9 cellular contexts compared by ENCODE assay signal in the genomic region with DNA sequence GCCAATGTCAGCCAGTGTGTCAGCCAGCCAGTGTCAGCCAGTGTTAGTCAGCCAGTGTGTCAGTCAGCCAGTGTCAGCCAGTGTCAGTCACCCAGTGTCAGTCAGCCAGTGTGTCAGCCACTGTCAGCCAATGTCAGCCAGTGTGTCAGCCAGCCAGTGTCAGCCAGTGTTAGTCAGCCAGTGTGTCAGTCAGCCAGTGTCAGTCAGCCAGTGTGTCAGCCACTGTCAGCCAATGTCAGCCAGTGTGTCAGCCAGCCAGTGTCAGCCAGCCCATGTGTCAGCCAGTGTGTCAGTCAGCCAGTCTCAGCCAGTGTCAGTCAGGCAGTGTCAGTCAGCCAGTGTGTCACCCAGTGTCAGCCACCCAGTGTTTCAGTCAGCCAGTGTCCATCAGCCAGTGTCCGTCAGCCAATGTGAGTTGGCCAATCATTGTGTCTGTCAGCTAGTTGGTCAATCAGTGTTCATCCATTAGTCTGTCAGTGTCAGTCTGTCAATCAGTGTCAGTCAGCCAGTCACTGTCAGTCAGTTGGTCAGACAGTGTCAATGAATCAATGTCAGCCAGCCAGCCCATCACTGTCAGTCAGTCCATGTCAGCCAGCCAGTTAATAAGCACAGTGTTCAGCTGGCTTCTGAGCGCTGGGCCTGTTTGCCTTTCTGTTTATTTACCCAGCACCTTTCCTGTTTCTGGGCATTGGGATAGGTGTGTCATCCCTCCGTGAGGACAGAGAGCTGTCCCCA. TPM values are rescaled to one million over a fixed set of nuclear protein-coding genes. Genes with fewer than 3 reads are reported as not detected.
DNase-seq lines count a peak whose midpoint lies in the region; ATAC-seq, FAIRE-seq and TF ChIP-seq lines count a peak whose summit lies in the region.
"Not testable (repeated sequence)": the region's sequence is repeated elsewhere in the genome, so short reads cannot be mapped to it uniquely, and the experiment has no call there.
"Had no signal": no experiment of that assay in that cellular context is flagged by ENCODE, and none has a peak within 500 bp of the region (broad histone marks: within the 10 kb centered on the region; RNA-seq: fewer than 3 reads in every experiment).

No MANE protein-coding gene starts in this region.

- H3K27ac Mint-ChIP-seq in activated CD8-positive, alpha-beta memory T cell treated with anti-CD3 and anti-CD28 coated beads, Interleukin-2, amount 10 ng/mL, durations not matched to agents 7 days and 5 days = not testable (repeated sequence)
- H3K27ac Mint-ChIP-seq in nephron = peak overlapping the region in 2 of 3 experiments; percentile 14 to 55

- not testable (repeated sequence) for H3K36me3 Mint-ChIP-seq in activated CD8-positive, alpha-beta memory T cell treated with anti-CD3 and anti-CD28 coated beads, Interleukin-2, amount 10 ng/mL, durations not matched to agents 7 days and 5 days; nephron (ENCODE audit: low read depth)

- POLR2A ChIA-PET in GM12878 (lab: Charles Lee) = not testable (repeated sequence)

- RAD21 ChIA-PET in GM12878 (lab: Charles Lee; ENCODE audit: unreplicated experiment) = interaction anchor here (0.9 to 1.9 kb wide), 4 partner anchors 11 to 73 kb away, joined by 3 to 6 read pairs (median 4); no protein-coding TSS in a partner anchor

- not testable (repeated sequence) for H3K9me3 Mint-ChIP-seq in activated CD8-positive, alpha-beta memory T cell treated with anti-CD3 and anti-CD28 coated beads, Interleukin-2, amount 10 ng/mL, durations not matched to agents 7 days and 5 days (ENCODE audit: low read depth); nephron

- TF ChIP-seq RAD21 in GM12878 (IDR thresholded peaks at IDR 0.05; ENCODE audit: insufficient read depth, low read depth, low read length) = not testable (repeated sequence)

- in situ Hi-C loops in GM12878 (cut with MboI) = loop anchor here (25.0 kb wide), 1 partner anchor 682 kb away; no protein-coding TSS in a partner anchor

- H3K9me3 ChIP-seq in SJCRH30 (replicated peaks); GM12878 (replicated peaks; ENCODE audit: control insufficient read depth, insufficient read depth, low read length): not testable (repeated sequence)

- intact Hi-C loops in GM12878 (cut with micrococcal nuclease; ENCODE audit: unreplicated experiment); left colon (cut with DNase I, micrococcal nuclease): not testable (repeated sequence)

- not testable (repeated sequence) for TF ChIP-seq CTCF in GM12878 (IDR thresholded peaks at IDR 0.05 in 2 of 3, conservative IDR thresholded peaks at IDR 0.05 in 1 of 3; ENCODE audit: control insufficient read depth in 2 of 3, extremely low read depth in 1 of 3, insufficient read depth in 1 of 3, low read depth in 3 of 3, low read length in 3 of 3); nephron (IDR thresholded peaks at IDR 0.05; ENCODE audit: unreplicated experiment in 3 of 3)

- not testable (repeated sequence) for H3K4me2 ChIP-seq in GM12878 (ENCODE audit: control insufficient read depth, insufficient read depth)

- not testable (repeated sequence) for H3K27me3 ChIP-seq in SJCRH30; GM12878 (replicated peaks in 1 of 2; ENCODE audit: control insufficient read depth in 2 of 2, insufficient read depth in 2 of 2, low read length in 1 of 2)

- peak; percentile 35 for FAIRE-seq in GM12878 (lab: Jason Lieb, UNC)

- H3K4me3 Mint-ChIP-seq in activated CD8-positive, alpha-beta memory T cell treated with anti-CD3 and anti-CD28 coated beads, Interleukin-2, amount 10 ng/mL, durations not matched to agents 7 days and 5 days = not testable (repeated sequence)
- peak overlapping the region in 1 of 3 experiments; percentile 30 for H3K4me3 Mint-ChIP-seq in nephron

- not testable (repeated sequence) for H3K36me3 ChIP-seq in SJCRH30; GM12878 (ENCODE audit: control insufficient read depth in 2 of 2, insufficient read depth in 2 of 2, low read length in 1 of 2)

- H2AFZ ChIP-seq in GM12878 (ENCODE audit: control insufficient read depth, low read depth, low read length) = not testable (repeated sequence)

- SMC1A ChIA-PET in GM12878 (lab: Charles Lee; ENCODE audit: uncharacterized antibody, unreplicated experiment) = interaction anchor here (1.2 to 2.6 kb wide), 4 partner anchors 11 to 74 kb away, joined by 3 to 13 read pairs (median 3); no protein-coding TSS in a partner anchor

- peaks cover 19% of the 10 kb centered on the region for H3K4me1 ChIP-seq in SJCRH30
- H3K4me1 ChIP-seq in GM12878 (ENCODE audit: control insufficient read depth, insufficient read depth, low read length) = not testable (repeated sequence)

- not testable (repeated sequence) for BruUV-seq in GM12878 (replicated peaks; lab: Mats Ljungman, UMichigan)

- TF ChIP-seq EP300 in GM12878 (IDR thresholded peaks at IDR 0.05; ENCODE audit: borderline replicate concordance in 1 of 2, control insufficient read depth in 1 of 2, low read depth in 2 of 2, low read length in 2 of 2) = not testable (repeated sequence)

- H3K79me2 ChIP-seq in GM12878 (ENCODE audit: control insufficient read depth, insufficient read depth, low read length) = not testable (repeated sequence)

- peak; percentile 41 for DNase-seq in COLO668 (lab: John Stamatoyannopoulos, UW; ENCODE audit: unreplicated experiment)
- DNase-seq in SJCRH30; activated CD8-positive, alpha-beta memory T cell treated with anti-CD3 and anti-CD28 coated beads, Interleukin-2, amount 10 ng/mL, durations not matched to agents 7 days and 5 days; GM12878 (ENCODE audit: low read depth, low spot score); left colon: not testable (repeated sequence)

- H3K4me3 ChIP-seq in SJCRH30 = peak overlapping the region; percentile 49
- not testable (repeated sequence) for H3K4me3 ChIP-seq in GM12878

- H3K4me1 Mint-ChIP-seq in activated CD8-positive, alpha-beta memory T cell treated with anti-CD3 and anti-CD28 coated beads, Interleukin-2, amount 10 ng/mL, durations not matched to agents 7 days and 5 days = peaks cover 34% of the 10 kb centered on the region
- peaks cover 57% of the 10 kb centered on the region for H3K4me1 Mint-ChIP-seq in nephron

- 35% methylated on average over 3 of the region's 3 CpGs for WGBS in GM12878 (ENCODE audit: insufficient coverage, insufficient replicate concordance, low lambda C conversion rate, missing lambda C conversion rate)

- H3K9ac ChIP-seq in GM12878 (ENCODE audit: control insufficient read depth, insufficient read depth, low read length) = not testable (repeated sequence)

- ATAC-seq in HG02798 (IDR thresholded peaks at IDR 0.05; ENCODE audit: poor library complexity, unreplicated experiment) = peak; percentile 12
- ATAC-seq in activated CD8-positive, alpha-beta memory T cell treated with anti-CD3 and anti-CD28 coated beads, Interleukin-2, amount 10 ng/mL, durations not matched to agents 7 days and 5 days = peak; percentile 4
- not testable (repeated sequence) for ATAC-seq in GM12878
- ATAC-seq in left colon = peak; percentile 47

- H4K20me1 ChIP-seq in GM12878 (ENCODE audit: control insufficient read depth, insufficient read depth) = not testable (repeated sequence)

- not testable (repeated sequence) for H3K27me3 Mint-ChIP-seq in activated CD8-positive, alpha-beta memory T cell treated with anti-CD3 and anti-CD28 coated beads, Interleukin-2, amount 10 ng/mL, durations not matched to agents 7 days and 5 days
- H3K27me3 Mint-ChIP-seq in nephron (ENCODE audit: low read depth) = peaks cover 48% of the 10 kb centered on the region

- H3K27ac ChIP-seq in SJCRH30 = peak overlapping the region; percentile 90
- H3K27ac ChIP-seq in GM12878 (ENCODE audit: control insufficient read depth, insufficient read depth) = not testable (repeated sequence)

- CTCF ChIA-PET in activated CD8-positive, alpha-beta memory T cell treated with anti-CD3 and anti-CD28 coated beads, Interleukin-2, amount 10 ng/mL, durations not matched to agents 7 days and 5 days (lab: Charles Lee) = interaction anchor here (0.8 to 4.2 kb wide), 3 partner anchors 12 to 418 kb away, joined by 3 to 25 read pairs (median 13); no protein-coding TSS in a partner anchor
- CTCF ChIA-PET in GM12878 (lab: Yijun Ruan, JAX) = interaction anchor here (2.4 kb wide), 1 partner anchor 73 kb away, joined by 9 read pairs; no protein-coding TSS in a partner anchor

- TF ChIP-seq POLR2A in GM12878 (IDR thresholded peaks at IDR 0.05; ENCODE audit: low read depth, low read length) = not testable (repeated sequence)

RNA-seq across cellular contexts. Expression of gene ZC3H12D, which starts 40.3 kb away (rescaled TPM):
- not detected in 2 replicates for total RNA-seq in SJCRH30 (2014; rRNA removed; shearing (Covaris generic))
- 10 to 100 TPM; 25.3 to 37.5 TPM for total RNA-seq in activated CD8-positive, alpha-beta memory T cell treated with anti-CD3 and anti-CD28 coated beads, Interleukin-2, amount 10 ng/mL, durations not matched to agents 7 days and 5 days
- 90.8 and 98.3 TPM in 2 replicates for total RNA-seq in GM12878 (2013; cell fraction: nucleolus; rRNA removed)
- total RNA-seq in GM12878 (2014; rRNA removed) = 9.4 and 10.8 TPM in 2 replicates
- total RNA-seq in GM12878 (2014; rRNA removed; fragmentation: Illumina TruSeq; extraction: Trizol) = 10.2 and 10.3 TPM in 2 replicates
- 14.1 and 15.7 TPM in 2 replicates for total RNA-seq in GM12878 (2021)
- polyA plus RNA-seq in GM12878 (2011; ENCODE audit: low read depth) = 3.9 TPM
- polyA plus RNA-seq in GM12878 (2011; rRNA removed) = 28.0 and 29.7 TPM in 2 replicates
- 25.0 and 25.5 TPM in 2 replicates for polyA plus RNA-seq in GM12878 (2011; cell fraction: cytosol; rRNA removed)
- polyA plus RNA-seq in GM12878 (2011; cell fraction: nucleus; rRNA removed) = 30.1 and 38.8 TPM in 2 replicates
- 6.1 and 8.0 TPM in 2 replicates for polyA plus RNA-seq in GM12878 (2012)
- polyA plus RNA-seq in GM12878 (2014; fragmentation: Illumina TruSeq; extraction: Trizol) = 7.0 and 8.2 TPM in 2 replicates
- 1 to 10 TPM; 1.4 to 2.0 TPM for polyA plus RNA-seq in GM12878 (2014; fragmentation: Nextera tagmentation; extraction: Ambion mirVana)
- 11.6 and 13.0 TPM in 2 replicates for polyA plus RNA-seq in GM12878 (2014; rRNA removed)
- polyA plus RNA-seq in GM12878 (2016; fragmentation: Nextera tagmentation; extraction: Ambion mirVana) = 1 to 10 TPM; 2.3 to 2.6 TPM
- 18.9 and 37.1 TPM in 2 replicates for polyA minus RNA-seq in GM12878 (2011; rRNA and poly(A)+ RNA removed)
- 17.2 and 21.9 TPM in 2 replicates for polyA minus RNA-seq in GM12878 (2011; cell fraction: cytosol; rRNA and poly(A)+ RNA removed)
- polyA minus RNA-seq in GM12878 (2011; cell fraction: nucleus; rRNA and poly(A)+ RNA removed) = 21.0 and 31.8 TPM in 2 replicates
- 1 to 10 TPM; 4.3 to 8.7 TPM for total RNA-seq in left colon
- total RNA-seq: G401 had no signal

RNA-seq across cellular contexts. Expression of gene SUMO4, which starts 44.5 kb away (rescaled TPM):
- 1.1 and 1.5 TPM in 2 replicates for total RNA-seq in SJCRH30 (2014; rRNA removed; shearing (Covaris generic))
- total RNA-seq in activated CD8-positive, alpha-beta memory T cell treated with anti-CD3 and anti-CD28 coated beads, Interleukin-2, amount 10 ng/mL, durations not matched to agents 7 days and 5 days = 10 to 100 TPM in 1 of 2 experiments, 1 to 10 TPM in 1; 7.4 to 10.6 TPM
- 62.8 and 68.0 TPM in 2 replicates for total RNA-seq in GM12878 (2013; cell fraction: nucleolus; rRNA removed)
- total RNA-seq in GM12878 (2014; rRNA removed) (2.0 and 3.3 TPM in 2 replicates), GM12878 (2014; rRNA removed; fragmentation: Illumina TruSeq; extraction: Trizol) (5.3 and 5.6 TPM in 2 replicates), GM12878 (2021) (1.6 and 2.1 TPM in 2 replicates), left colon (1 to 10 TPM; 2.1 to 2.7 TPM)
- 0.39 TPM for polyA plus RNA-seq in GM12878 (2011; ENCODE audit: low read depth)
- polyA plus RNA-seq in GM12878 (2011; rRNA removed) (1.0 and 1.3 TPM in 2 replicates), GM12878 (2014; fragmentation: Illumina TruSeq; extraction: Trizol) (0.38 and 0.68 TPM in 2 replicates), GM12878 (2014; fragmentation: Nextera tagmentation; extraction: Ambion mirVana) (under 1 TPM; 0.07 to 0.69 TPM), GM12878 (2014; rRNA removed) (0.67 TPM in 1 of 2 replicates, not detected in the other), GM12878 (2016; fragmentation: Nextera tagmentation; extraction: Ambion mirVana) (1 to 10 TPM; 1.0 to 2.1 TPM)
- 0.04 and 0.08 TPM in 2 replicates for polyA plus RNA-seq in GM12878 (2011; cell fraction: cytosol; rRNA removed)
- 3.7 and 4.1 TPM in 2 replicates for polyA plus RNA-seq in GM12878 (2011; cell fraction: nucleus; rRNA removed)
- polyA plus RNA-seq in GM12878 (2012) = 0.49 and 0.60 TPM in 2 replicates
- polyA minus RNA-seq in GM12878 (2011; rRNA and poly(A)+ RNA removed) = 11.5 and 13.2 TPM in 2 replicates
- polyA minus RNA-seq in GM12878 (2011; cell fraction: cytosol; rRNA and poly(A)+ RNA removed) = 0.94 TPM in 1 of 2 replicates, not detected in the other
- 14.1 and 21.4 TPM in 2 replicates for polyA minus RNA-seq in GM12878 (2011; cell fraction: nucleus; rRNA and poly(A)+ RNA removed)
- total RNA-seq: G401, M059J had no signal
